Comparison of ENCODE assay signal across 9 cellular contexts in genomic region chr6:2854394-2854982, GRCh38. TPM values are rescaled to one million over a fixed set of nuclear protein-coding genes. Genes with fewer than 3 reads are reported as not detected.
DNase-seq lines count a peak whose midpoint lies in the region; ATAC-seq and TF ChIP-seq lines count a peak whose summit lies in the region.
"Had no signal": no experiment of that assay in that cellular context is flagged by ENCODE, and none has a peak within 500 bp of the region (broad histone marks: within the 10 kb centered on the region; RNA-seq: fewer than 3 reads in every experiment).

No MANE protein-coding gene starts in this region.

- TF ChIP-seq CTCF in GM06990 (IDR thresholded peaks at IDR 0.05; ENCODE audit: insufficient read depth, low read length, poor library complexity, severe bottlenecking) (no peak), Panc1 (IDR thresholded peaks at IDR 0.05) (no peak), neutrophil (IDR thresholded peaks at IDR 0.05) (no peak)

- H3K36me3 ChIP-seq in GM06990 (ENCODE audit: control insufficient read depth, insufficient read depth, low read length) = no peaks in the 10 kb centered on the region
- H3K36me3 ChIP-seq in Panc1 (ENCODE audit: control insufficient read depth, insufficient read depth, low read length) = no peaks in the 10 kb centered on the region
- H3K36me3 ChIP-seq in effector memory CD4-positive, alpha-beta T cell (ENCODE audit: control insufficient read depth, insufficient read depth, low read length) = no peaks in the 10 kb centered on the region
- H3K36me3 ChIP-seq in neutrophil = no peaks in the 10 kb centered on the region

- H3K27ac ChIP-seq in Panc1 (ENCODE audit: low read length) (peak overlapping the region; percentile 95), neutrophil (peak overlapping the region; percentile 94)
- H3K27ac ChIP-seq in effector memory CD4-positive, alpha-beta T cell (ENCODE audit: insufficient read depth, low read length, poor library complexity, severe bottlenecking) = peak overlapping the region; percentile 69

- peaks cover 56% of the 10 kb centered on the region for H3K4me1 ChIP-seq in Panc1 (ENCODE audit: control insufficient read depth, insufficient read depth, low read length)
- H3K4me1 ChIP-seq in effector memory CD4-positive, alpha-beta T cell (ENCODE audit: control insufficient read depth, insufficient read depth, low read length, poor library complexity, severe bottlenecking) = peaks cover 58% of the 10 kb centered on the region
- H3K4me1 ChIP-seq in neutrophil (ENCODE audit: control insufficient read depth in 1 of 2, insufficient read depth in 1 of 2, low read depth in 1 of 2, low read length in 1 of 2) = peaks cover 68 to 73% of the 10 kb centered on the region in 2 experiments

- BruUV-seq in Panc1 (replicated peaks; lab: Mats Ljungman, UMichigan) = no TSS peak

- in situ Hi-C loops in Panc1 (cut with HindIII; ENCODE audit: low pct_unique_long_range_greater_than_20kb, low sequenced_read_pairs) = no loop called here

- ATAC-seq in Panc1 = peak; percentile 49
- no peak for ATAC-seq in GM21447 (IDR thresholded peaks at IDR 0.05; ENCODE audit: unreplicated experiment)
- ATAC-seq in GM19455 (IDR thresholded peaks at IDR 0.05; ENCODE audit: unreplicated experiment) = no peak

- H3K4me3 ChIP-seq in GM06990 (replicated peaks; ENCODE audit: low read depth, low read length) (peak overlapping the region; percentile 33), Panc1 (ENCODE audit: low read depth in 2 of 2, low read length in 2 of 2) (peak overlapping the region; percentile 38 to 58), neutrophil (ENCODE audit: low read depth in 1 of 2, low read length in 1 of 2) (peak overlapping the region; percentile 47 to 50)
- peak overlapping the region; percentile 40 for H3K4me3 ChIP-seq in effector memory CD4-positive, alpha-beta T cell (ENCODE audit: insufficient read depth, low read depth, low read length, poor library complexity, severe bottlenecking)

- CTCF ChIA-PET in Panc1 (lab: Charles Lee) = interaction anchor here (1.3 kb wide), 1 partner anchor 11 kb away, joined by 3 read pairs; no protein-coding TSS in a partner anchor

- DNase-seq in GM06990 (ENCODE audit: extremely low read depth, insufficient read length) = no peak
- no peak for DNase-seq in Panc1 (ENCODE audit: low read depth, low spot score)
- DNase-seq in effector memory CD4-positive, alpha-beta T cell = no peak
- no peak for DNase-seq in NCI-H748 treated with DMSO at 0.1 percent for 48 hours (lab: John Stamatoyannopoulos, UW)
- DNase-seq in iPS-NIHi11 (ENCODE audit: low spot score) = no peak

- intact Hi-C loops in Panc1 (cut with micrococcal nuclease; ENCODE audit: unreplicated experiment) = no loop called here

- no peaks in the 10 kb centered on the region for H3K27me3 ChIP-seq in GM06990 (replicated peaks; ENCODE audit: control insufficient read depth, insufficient read depth, low read length)
- H3K27me3 ChIP-seq in Panc1 (ENCODE audit: control insufficient read depth, insufficient read depth, low read length) = no peaks in the 10 kb centered on the region
- H3K27me3 ChIP-seq in effector memory CD4-positive, alpha-beta T cell (replicated peaks; ENCODE audit: control insufficient read depth, insufficient read depth, low read length, poor library complexity, severe bottlenecking) = no peaks in the 10 kb centered on the region
- no peaks in the 10 kb centered on the region for H3K27me3 ChIP-seq in neutrophil

- H3K9me3 ChIP-seq in Panc1 (ENCODE audit: control insufficient read depth, insufficient read depth, low read depth, low read length) = no peaks in the 10 kb centered on the region
- no peaks in the 10 kb centered on the region for H3K9me3 ChIP-seq in effector memory CD4-positive, alpha-beta T cell (ENCODE audit: control insufficient read depth, low read length)
- H3K9me3 ChIP-seq in neutrophil = no peaks in the 10 kb centered on the region

- POLR2A ChIA-PET in Panc1 (lab: Charles Lee) = no interaction called here

RNA-seq across cellular contexts. Expression of gene SERPINB1, which starts 12.8 kb away (rescaled TPM):
- 40.8 TPM for total RNA-seq in Panc1 (2021; ENCODE audit: unreplicated experiment)
- 33.9 TPM for polyA plus RNA-seq in Panc1 (2012; ENCODE audit: insufficient read length)
- polyA plus RNA-seq: neural cell had no signal

RNA-seq across cellular contexts. Expression of gene SERPINB9, which starts 48.6 kb away (rescaled TPM):
- 3.8 TPM for total RNA-seq in Panc1 (2021; ENCODE audit: unreplicated experiment)
- polyA plus RNA-seq in Panc1 (2012; ENCODE audit: insufficient read length) = 1.7 TPM
